ENCODE assay signal across 8 cellular contexts in the genomic region with DNA sequence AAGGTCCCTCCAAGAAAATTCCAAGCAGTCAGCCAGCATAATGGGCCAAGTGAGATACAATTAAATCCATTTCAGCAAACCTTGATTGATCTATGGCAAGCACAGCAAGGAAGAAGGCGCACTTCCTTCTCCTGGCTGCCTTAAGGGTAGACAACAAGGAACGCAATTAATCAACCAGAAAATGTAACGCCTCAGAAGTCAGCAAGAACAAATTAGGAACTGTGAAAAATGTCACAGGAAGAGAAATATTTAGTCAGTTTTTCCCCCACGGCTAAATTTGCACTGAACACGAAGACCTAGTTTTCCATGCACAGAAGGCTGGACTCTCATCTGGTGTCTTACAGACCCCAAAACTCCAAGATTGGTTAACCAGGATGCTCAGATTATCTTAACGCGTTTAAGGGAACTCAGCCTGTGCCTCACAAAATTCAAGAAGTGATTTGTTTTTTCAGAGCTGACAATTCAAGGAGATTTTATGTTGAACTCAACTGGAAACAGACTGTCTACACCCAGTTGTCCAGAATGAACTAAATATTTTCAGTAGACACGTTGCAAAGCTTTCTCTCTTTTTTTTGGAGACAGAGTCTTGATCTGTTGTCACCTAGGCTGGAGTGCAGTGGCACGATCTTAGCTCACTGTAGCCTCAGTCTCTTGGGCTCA. TPM values are rescaled to one million over a fixed set of nuclear protein-coding genes. Genes with fewer than 3 reads are reported as not detected.
A peak's percentile ranks its signal among the peaks of the same experiment; 100 is the strongest.
DNase-seq lines count a peak whose midpoint lies in the region; ATAC-seq and TF ChIP-seq lines count a peak whose summit lies in the region.

No MANE protein-coding gene starts in this region.

- H3K27me3 Mint-ChIP-seq in activated T-helper 17 cell treated with anti-CD3 and anti-CD28 coated beads, Interleukin-2, amount 50 U/mL, for 72 hours: no peaks in the 10 kb centered on the region

- no peaks in the 10 kb centered on the region for H3K36me3 ChIP-seq in mucosa of descending colon (ENCODE audit: low read depth)

- intact Hi-C loops in Right ventricle myocardium superior (cut with DNase I): no loop called here
- intact Hi-C loops in cardiac septum (cut with DNase I): no loop called here
- intact Hi-C loops in mucosa of descending colon (cut with DNase I, micrococcal nuclease): no loop called here

- H3K36me3 Mint-ChIP-seq in activated T-helper 17 cell treated with anti-CD3 and anti-CD28 coated beads, Interleukin-2, amount 50 U/mL, for 72 hours (ENCODE audit: low read depth): no peaks in the 10 kb centered on the region

- no peaks in the 10 kb centered on the region for H3K9me3 Mint-ChIP-seq in activated T-helper 17 cell treated with anti-CD3 and anti-CD28 coated beads, Interleukin-2, amount 50 U/mL, for 72 hours

- no peaks in the 10 kb centered on the region for H3K4me1 ChIP-seq in mucosa of descending colon (ENCODE audit: low read depth)

- no peak for TF ChIP-seq CTCF in mucosa of descending colon (IDR thresholded peaks at IDR 0.05)

- ATAC-seq in Right ventricle myocardium superior (ENCODE audit: poor library complexity) (no peak), mucosa of descending colon (peak; percentile 23), HG03354 (IDR thresholded peaks at IDR 0.05; ENCODE audit: poor library complexity, severe bottlenecking, unreplicated experiment) (no peak)
- ATAC-seq in activated T-helper 17 cell treated with anti-CD3 and anti-CD28 coated beads, Interleukin-2, amount 50 U/mL, for 72 hours (replicated peaks): peak; percentile 18

- no peak overlapping the region for H3K4me3 ChIP-seq in mucosa of descending colon

- peak overlapping the region; percentile 62 for H3K4me3 Mint-ChIP-seq in activated T-helper 17 cell treated with anti-CD3 and anti-CD28 coated beads, Interleukin-2, amount 50 U/mL, for 72 hours

- no peaks in the 10 kb centered on the region for H3K9me3 ChIP-seq in mucosa of descending colon

- peaks cover 10% of the 10 kb centered on the region for H3K4me1 Mint-ChIP-seq in activated T-helper 17 cell treated with anti-CD3 and anti-CD28 coated beads, Interleukin-2, amount 50 U/mL, for 72 hours

- DNase-seq in Right ventricle myocardium superior (peak; percentile 8), cardiac septum (ENCODE audit: low spot score) (no peak), mucosa of descending colon (no peak), SK-N-DZ (ENCODE audit: low spot score) (no peak), cerebellar nuclear complex (lab: John Stamatoyannopoulos, UW) (no peak), GM19238 (ENCODE audit: insufficient read length, low spot score) (no peak)

- peak overlapping the region; percentile 87 for H3K27ac Mint-ChIP-seq in activated T-helper 17 cell treated with anti-CD3 and anti-CD28 coated beads, Interleukin-2, amount 50 U/mL, for 72 hours

RNA-seq across cellular contexts. Expression of a gene that starts 14.3 kb away (rescaled TPM):
- total RNA-seq in Right ventricle myocardium superior (19.1 TPM), cardiac septum (18.9 TPM), mucosa of descending colon (10 to 100 TPM; 20.8 to 30.1 (median 23.2) TPM)
- 10 to 100 TPM; 23.7 to 31.8 TPM for total RNA-seq in activated T-helper 17 cell treated with anti-CD3 and anti-CD28 coated beads, Interleukin-2, amount 50 U/mL, for 72 hours
- polyA plus RNA-seq in SK-N-DZ (2014; cell fraction: cytosol; rRNA removed): 15.7 and 16.1 TPM in 2 replicates
- polyA plus RNA-seq in SK-N-DZ (2014; cell fraction: nucleus; rRNA removed): 10.7 and 12.9 TPM in 2 replicates

RNA-seq across cellular contexts. Expression of a gene that starts 54.6 kb away (rescaled TPM):
- total RNA-seq in Right ventricle myocardium superior (68.0 TPM), cardiac septum (64.9 TPM), mucosa of descending colon (100 to 1,000 TPM in 2 of 3 donors, 10 to 100 TPM in 1; 91.6 to 127 (median 110) TPM)
- 100 to 1,000 TPM; 145 to 283 TPM for total RNA-seq in activated T-helper 17 cell treated with anti-CD3 and anti-CD28 coated beads, Interleukin-2, amount 50 U/mL, for 72 hours
- 251 and 260 TPM in 2 replicates for polyA plus RNA-seq in SK-N-DZ (2014; cell fraction: cytosol; rRNA removed)
- 404 TPM in 2 replicates for polyA plus RNA-seq in SK-N-DZ (2014; cell fraction: nucleus; rRNA removed)

RNA-seq across cellular contexts. Expression of a gene that starts 58.0 kb away (rescaled TPM):
- total RNA-seq in Right ventricle myocardium superior: 10.6 TPM
- total RNA-seq in cardiac septum: 9.6 TPM
- 10 to 100 TPM; 64.5 to 71.9 TPM for total RNA-seq in activated T-helper 17 cell treated with anti-CD3 and anti-CD28 coated beads, Interleukin-2, amount 50 U/mL, for 72 hours
- total RNA-seq in mucosa of descending colon: 10 to 100 TPM in 2 of 3 donors, 1 to 10 TPM in 1; 6.8 to 20.3 (median 12.4) TPM
- polyA plus RNA-seq in SK-N-DZ (2014; cell fraction: cytosol; rRNA removed): 65.2 and 113 TPM in 2 replicates
- 54.0 and 76.0 TPM in 2 replicates for polyA plus RNA-seq in SK-N-DZ (2014; cell fraction: nucleus; rRNA removed)

RNA-seq across cellular contexts. Expression of a gene that starts 58.0 kb away (rescaled TPM):
- total RNA-seq in Right ventricle myocardium superior (20.0 TPM), cardiac septum (15.6 TPM), mucosa of descending colon (10 to 100 TPM; 16.5 to 18.8 (median 17.2) TPM)
- 10 to 100 TPM; 20.9 to 40.2 TPM for total RNA-seq in activated T-helper 17 cell treated with anti-CD3 and anti-CD28 coated beads, Interleukin-2, amount 50 U/mL, for 72 hours
- polyA plus RNA-seq in SK-N-DZ (2014; cell fraction: cytosol; rRNA removed): 38.2 and 44.0 TPM in 2 replicates
- 19.4 and 19.9 TPM in 2 replicates for polyA plus RNA-seq in SK-N-DZ (2014; cell fraction: nucleus; rRNA removed)

Comparison
In these comparisons a context has a peak if more than half of its experiments do, and no peak if none do; other contexts are left out.
1. ATAC-seq: peak in activated T-helper 17 cell treated with anti-CD3 and anti-CD28 coated beads, Interleukin-2, amount 50 U/mL, for 72 hours (single experiment) and mucosa of descending colon (single experiment); none in Right ventricle myocardium superior (single experiment) and HG03354 (single experiment).